6 cellular contexts compared by ENCODE assay signal in the genomic region with DNA sequence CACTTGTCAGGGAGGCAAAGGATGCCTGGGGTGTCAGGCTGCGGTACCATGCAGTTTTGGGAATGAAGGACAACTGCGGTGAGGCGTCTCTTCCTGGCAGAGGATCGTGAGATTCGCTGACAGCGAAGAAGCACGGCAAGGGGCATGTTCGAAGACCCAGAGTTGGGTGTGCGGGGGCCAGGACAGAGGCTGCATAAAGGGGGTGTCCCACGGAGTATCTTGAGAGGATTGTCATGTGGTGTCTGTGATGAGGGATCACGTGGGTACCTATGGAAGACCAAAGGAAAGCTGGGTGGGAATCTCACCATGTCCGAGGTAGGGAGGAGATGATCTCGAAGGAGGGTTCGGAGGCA. TPM values are rescaled to one million over a fixed set of nuclear protein-coding genes. Genes with fewer than 3 reads are reported as not detected.
DNase-seq lines count a peak whose midpoint lies in the region; TF ChIP-seq lines count a peak whose summit lies in the region.

No MANE protein-coding gene starts in this region.

- H3K4me1 ChIP-seq in DOHH2 (ENCODE audit: control insufficient read depth, low read length) (peaks cover 25% of the 10 kb centered on the region), thymus (ENCODE audit: control insufficient read depth, insufficient read depth, low read length) (peaks cover 12% of the 10 kb centered on the region)

- H3K79me2 ChIP-seq in DOHH2 (ENCODE audit: control insufficient read depth, low read length) = peaks cover 56% of the 10 kb centered on the region

- 0 out of 2 replicates have a peak overlapping the region, but pooled peaks have one; percentile 10 for H3K27ac ChIP-seq in DOHH2 (ENCODE audit: low read depth, low read length)
- H3K27ac ChIP-seq in thymus (ENCODE audit: low read depth) = peak overlapping the region; percentile 80

- H3K4me2 ChIP-seq in DOHH2 (ENCODE audit: low read length) = peak overlapping the region; percentile 69

- DNase-seq in NCI-H69 (lab: John Stamatoyannopoulos, UW) = peak; percentile 45
- DNase-seq in glomerular visceral epithelial cell (ENCODE audit: extremely low spot score) = peak; percentile 13
- DNase-seq in AG08395 (ENCODE audit: low spot score) = no peak
- no peak for DNase-seq in Kasumi-1 (lab: John Stamatoyannopoulos, UW)

- H4K20me1 ChIP-seq in DOHH2 (ENCODE audit: control insufficient read depth, insufficient read depth, low read depth, low read length) = no peaks in the 10 kb centered on the region

- no peaks in the 10 kb centered on the region for H3F3A ChIP-seq in DOHH2 (ENCODE audit: control insufficient read depth, insufficient read depth)

- H3K4me3 ChIP-seq in DOHH2 (ENCODE audit: low read length) (peak overlapping the region; percentile 94), thymus (ENCODE audit: low read length) (peak overlapping the region; percentile 65)

- 17% methylated on average over 14 of the region's 14 CpGs for WGBS in thymus

- H3K36me3 ChIP-seq in DOHH2 (ENCODE audit: control insufficient read depth, low read length) = peaks cover 22% of the 10 kb centered on the region
- H3K36me3 ChIP-seq in thymus (ENCODE audit: control insufficient read depth, insufficient read depth) = peaks cover 11% of the 10 kb centered on the region

- no peak for TF ChIP-seq CTCF in DOHH2 (IDR thresholded peaks at IDR 0.05; ENCODE audit: low read depth, low read length, poor library complexity, severe bottlenecking)

- H3K9me3 ChIP-seq in DOHH2 (ENCODE audit: control insufficient read depth, insufficient read depth, low read length) = no peaks in the 10 kb centered on the region; the same call in 1 of the 2 replicates
- H3K9me3 ChIP-seq in thymus (ENCODE audit: control insufficient read depth) = no peaks in the 10 kb centered on the region

- H3K27me3 ChIP-seq in DOHH2 (ENCODE audit: control insufficient read depth, low read length) = no peaks in the 10 kb centered on the region
- H3K27me3 ChIP-seq in thymus (ENCODE audit: control insufficient read depth, insufficient read depth) = no peaks in the 10 kb centered on the region

- no peaks in the 10 kb centered on the region for H3K9me2 ChIP-seq in DOHH2 (replicated peaks; ENCODE audit: control insufficient read depth, low read length)

RNA-seq across cellular contexts. Expression of a gene that starts 0.4 kb away (rescaled TPM):
- 10.7 TPM for polyA plus RNA-seq in thymus

RNA-seq across cellular contexts. Expression of a gene that starts 18.5 kb away (rescaled TPM):
- polyA plus RNA-seq in thymus = 67.4 TPM

RNA-seq across cellular contexts. Expression of a gene that starts 40.9 kb away (rescaled TPM):
- 14.8 TPM for polyA plus RNA-seq in thymus

RNA-seq across cellular contexts. Expression of a gene that starts 47.7 kb away (rescaled TPM):
- polyA plus RNA-seq in thymus = 4.3 TPM

RNA-seq across cellular contexts. Expression of a gene that starts 53.6 kb away (rescaled TPM):
- polyA plus RNA-seq in thymus = 8.6 TPM

Comparison
In these comparisons a context has a peak if more than half of its experiments do, and no peak if none do; other contexts are left out.
1. DNase-seq: peak in NCI-H69 (single experiment) and glomerular visceral epithelial cell (single experiment); none in AG08395 (single experiment) and Kasumi-1 (0 of 2).